In the genomic region with DNA sequence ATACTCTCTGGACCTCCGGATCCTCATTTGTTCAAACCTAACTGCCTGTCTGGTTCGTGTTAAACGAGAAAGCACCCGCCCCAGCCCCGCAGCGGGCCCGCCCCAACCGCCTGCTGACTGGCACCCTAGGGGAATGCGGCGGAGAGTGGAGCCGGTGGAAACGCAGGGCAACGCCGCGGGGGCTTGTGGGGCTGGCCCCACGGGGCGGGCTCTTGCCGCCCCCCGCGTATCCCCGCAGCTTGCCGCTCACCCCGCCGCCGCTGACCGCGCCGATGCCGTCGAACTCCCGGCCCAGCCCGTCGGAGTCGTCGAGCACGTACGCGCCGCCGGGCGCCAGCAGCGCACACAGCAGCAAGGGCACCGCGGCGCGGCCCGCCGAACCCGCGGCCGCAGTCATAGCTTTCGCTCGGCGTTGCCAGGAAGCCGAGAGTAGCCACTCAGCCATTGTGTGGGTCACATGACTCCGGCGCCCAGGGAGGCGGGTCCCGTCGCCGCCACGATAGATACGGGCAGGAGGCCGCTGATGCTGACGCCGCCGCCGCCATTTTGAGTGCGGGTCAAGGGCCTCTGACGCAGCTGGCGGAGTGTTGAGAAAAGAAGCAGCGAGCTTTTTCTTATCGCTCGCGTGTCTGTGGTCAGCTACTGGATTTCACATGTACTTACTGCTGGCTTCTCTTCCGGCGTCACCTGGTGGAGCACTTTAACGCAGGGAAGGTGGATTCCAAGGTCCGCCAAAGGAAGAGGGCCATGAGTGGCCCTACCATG, we compare ENCODE assay signal across 8 cellular contexts. TPM values are rescaled to one million over a fixed set of nuclear protein-coding genes. Genes with fewer than 3 reads are reported as not detected.
DNase-seq lines count a peak whose midpoint lies in the region; ATAC-seq and TF ChIP-seq lines count a peak whose summit lies in the region.

A gene (minus strand): TSS at position 463 of the 765 bp plus-strand sequence. CDS start 18 bp downstream, at position 445.

- H2AFZ ChIP-seq in OCI-LY1 (ENCODE audit: low read length), result peak within 1 kb of the TSS; percentile 76; the same call in 1 of the 2 replicates

- H3K4me3 Mint-ChIP-seq in CD14-positive monocyte, result peak within 1 kb of the TSS; percentile 96 to 98
- peak within 1 kb of the TSS; percentile 85 for H3K4me3 Mint-ChIP-seq in activated T-cell treated with anti-CD3 and anti-CD28 coated beads, Interleukin-2, amount 50 U/mL, for 24 hours

- peak; percentile 97 for DNase-seq in CD14-positive monocyte (ENCODE audit: low spot score)
- DNase-seq in activated T-cell treated with anti-CD3 and anti-CD28 coated beads, Interleukin-2, amount 50 U/mL, for 24 hours, result peak; percentile 96
- peak; percentile 26 for DNase-seq in epithelial cell of prostate (ENCODE audit: low read depth, low spot score)
- peak; percentile 97 for DNase-seq in mucosa of gallbladder (ENCODE audit: low spot score)
- DNase-seq in stimulated activated CD8-positive, alpha-beta memory T cell treated with anti-CD3 and anti-CD28 coated beads, Interleukin-4, amount 100 ng/mL, for 24 hours (ENCODE audit: low read depth), result peak; percentile 94

- no peaks in the 10 kb centered on the region for H4K20me1 ChIP-seq in OCI-LY1 (ENCODE audit: insufficient read depth, low read length)

- H3K27me3 Mint-ChIP-seq in CD14-positive monocyte (ENCODE audit: low read depth in 3 of 3), result no peaks in the 10 kb centered on the region
- H3K27me3 Mint-ChIP-seq in activated T-cell treated with anti-CD3 and anti-CD28 coated beads, Interleukin-2, amount 50 U/mL, for 24 hours, result no peaks in the 10 kb centered on the region

- H3K4me1 Mint-ChIP-seq in CD14-positive monocyte, result peaks cover 62% of the 10 kb centered on the region
- peaks cover 69% of the 10 kb centered on the region for H3K4me1 Mint-ChIP-seq in activated T-cell treated with anti-CD3 and anti-CD28 coated beads, Interleukin-2, amount 50 U/mL, for 24 hours (ENCODE audit: low read depth)

- no peaks in the 10 kb centered on the region for H3K27me3 ChIP-seq in OCI-LY1 (ENCODE audit: insufficient read depth, low read length)

- peak within 1 kb of the TSS; percentile 92 for H3K4me2 ChIP-seq in OCI-LY1 (ENCODE audit: low read length)

- H3K36me3 Mint-ChIP-seq in CD14-positive monocyte, result peaks cover 3 to 13% of the 10 kb centered on the region in 2 donors
- peaks cover 16% of the 10 kb centered on the region for H3K36me3 Mint-ChIP-seq in activated T-cell treated with anti-CD3 and anti-CD28 coated beads, Interleukin-2, amount 50 U/mL, for 24 hours (ENCODE audit: low read depth)

- peaks cover 0 to 2% (median 0%) of the 10 kb centered on the region in 7 donors for H3K9me3 Mint-ChIP-seq in CD14-positive monocyte
- H3K9me3 Mint-ChIP-seq in activated T-cell treated with anti-CD3 and anti-CD28 coated beads, Interleukin-2, amount 50 U/mL, for 24 hours, result peaks cover 4% of the 10 kb centered on the region

- TF ChIP-seq CTCF in CD14-positive monocyte (IDR thresholded peaks at IDR 0.05), result no peak
- TF ChIP-seq CTCF in OCI-LY1 (IDR thresholded peaks at IDR 0.05; ENCODE audit: low read length), result no peak

- peak within 1 kb of the TSS; percentile 82 for H3K9ac ChIP-seq in OCI-LY1 (ENCODE audit: low read length)

- peak within 1 kb of the TSS; percentile 80 for H3K4me3 ChIP-seq in OCI-LY1 (ENCODE audit: low read depth, low read length, poor library complexity, severe bottlenecking)

- no peaks in the 10 kb centered on the region for H3K79me2 ChIP-seq in OCI-LY1 (ENCODE audit: insufficient read depth, low read length)

- H3K4me1 ChIP-seq in OCI-LY1 (ENCODE audit: insufficient read depth, low read length, severe bottlenecking), result peaks cover 25% of the 10 kb centered on the region

- H3K9me2 ChIP-seq in OCI-LY1 (ENCODE audit: low read depth, low read length), result no peaks in the 10 kb centered on the region

- H3K27ac ChIP-seq in OCI-LY1 (ENCODE audit: low read depth, low read length, poor library complexity, severe bottlenecking) (peak within 1 kb of the TSS; percentile 66), epithelial cell of prostate (peak within 1 kb of the TSS; percentile 53)

- ATAC-seq in GM19395 (IDR thresholded peaks at IDR 0.05; ENCODE audit: unreplicated experiment), result peak; percentile 90
- ATAC-seq in HG03575 (IDR thresholded peaks at IDR 0.05; ENCODE audit: extremely low read depth, insufficient number of reproducible peaks, low FRiP score, unreplicated experiment), result peak; percentile 79

- no peaks in the 10 kb centered on the region for H3K9me3 ChIP-seq in OCI-LY1 (ENCODE audit: low read length)

- H3F3A ChIP-seq in OCI-LY1 (ENCODE audit: insufficient read depth, low read length), result no peaks in the 10 kb centered on the region

- no peaks in the 10 kb centered on the region for H3K36me3 ChIP-seq in OCI-LY1 (ENCODE audit: insufficient read depth, low read length)

- intact Hi-C loops in CD14-positive monocyte (cut with micrococcal nuclease), result loop anchor here in 1 of 2 donors (10.0 kb wide), 1 partner anchor 52 kb away; no protein-coding TSS in a partner anchor

- H3K27ac Mint-ChIP-seq in CD14-positive monocyte, result peak within 1 kb of the TSS; percentile 96 to 99 (median 98)
- peak within 1 kb of the TSS; percentile 98 for H3K27ac Mint-ChIP-seq in activated T-cell treated with anti-CD3 and anti-CD28 coated beads, Interleukin-2, amount 50 U/mL, for 24 hours

RNA-seq across cellular contexts. Expression of the gene that starts here (rescaled TPM):
- polyA plus RNA-seq in CD14-positive monocyte, result 10 to 100 TPM; 28.6 to 40.6 TPM
- 31.3 TPM for total RNA-seq in mucosa of gallbladder

Comparison
In these comparisons a context has a peak if more than half of its experiments do, and no peak if none do; other contexts are left out.
1. Peak in every context shown above with its lines: DNase-seq, ATAC-seq, H3K4me3 ChIP-seq and H3K27ac ChIP-seq.
2. DNase-seq: peak in every context shown above with its lines; median percentile 97 in CD14-positive monocyte; 97 in mucosa of gallbladder; 96 in activated T-cell treated with anti-CD3 and anti-CD28 coated beads, Interleukin-2, amount 50 U/mL, for 24 hours; 94 in stimulated activated CD8-positive, alpha-beta memory T cell treated with anti-CD3 and anti-CD28 coated beads, Interleukin-4, amount 100 ng/mL, for 24 hours; 26 in epithelial cell of prostate.